ENCODE assay signal across 1 cellular context in genomic region chr1:32400876-32401631, GRCh38.
TF ChIP-seq lines count a peak whose summit lies in the region.

No MANE protein-coding gene starts in this region.

TF ChIP-seq in K562, 482 proteins besides CTCF, POLR2A, EP300 and RAD21 (continued from another document and continues in another):
- TF ChIP-seq, protein P1, sequence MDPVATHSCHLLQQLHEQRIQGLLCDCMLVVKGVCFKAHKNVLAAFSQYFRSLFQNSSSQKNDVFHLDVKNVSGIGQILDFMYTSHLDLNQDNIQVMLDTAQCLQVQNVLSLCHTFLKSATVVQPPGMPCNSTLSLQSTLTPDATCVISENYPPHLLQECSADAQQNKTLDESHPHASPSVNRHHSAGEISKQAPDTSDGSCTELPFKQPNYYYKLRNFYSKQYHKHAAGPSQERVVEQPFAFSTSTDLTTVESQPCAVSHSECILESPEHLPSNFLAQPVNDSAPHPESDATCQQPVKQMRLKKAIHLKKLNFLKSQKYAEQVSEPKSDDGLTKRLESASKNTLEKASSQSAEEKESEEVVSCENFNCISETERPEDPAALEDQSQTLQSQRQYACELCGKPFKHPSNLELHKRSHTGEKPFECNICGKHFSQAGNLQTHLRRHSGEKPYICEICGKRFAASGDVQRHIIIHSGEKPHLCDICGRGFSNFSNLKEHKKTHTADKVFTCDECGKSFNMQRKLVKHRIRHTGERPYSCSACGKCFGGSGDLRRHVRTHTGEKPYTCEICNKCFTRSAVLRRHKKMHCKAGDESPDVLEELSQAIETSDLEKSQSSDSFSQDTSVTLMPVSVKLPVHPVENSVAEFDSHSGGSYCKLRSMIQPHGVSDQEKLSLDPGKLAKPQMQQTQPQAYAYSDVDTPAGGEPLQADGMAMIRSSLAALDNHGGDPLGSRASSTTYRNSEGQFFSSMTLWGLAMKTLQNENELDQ (CRISPR knock-in tag; IDR thresholded peaks at IDR 0.05; ENCODE audit: borderline replicate concordance), result no peak
- TF ChIP-seq, protein P2, sequence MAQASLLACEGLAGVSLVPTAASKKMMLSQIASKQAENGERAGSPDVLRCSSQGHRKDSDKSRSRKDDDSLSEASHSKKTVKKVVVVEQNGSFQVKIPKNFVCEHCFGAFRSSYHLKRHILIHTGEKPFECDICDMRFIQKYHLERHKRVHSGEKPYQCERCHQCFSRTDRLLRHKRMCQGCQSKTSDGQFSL (CRISPR knock-in tag; IDR thresholded peaks at IDR 0.05), result no peak
- TF ChIP-seq, protein P2 (tag; IDR thresholded peaks at IDR 0.05), result no peak
- TF ChIP-seq ZNF707 (CRISPR knock-in tag; conservative IDR thresholded peaks at IDR 0.05), result no peak
- no peak for TF ChIP-seq ARID4B (CRISPR knock-in tag; IDR thresholded peaks at IDR 0.05)
- no peak for TF ChIP-seq ZBTB12 (CRISPR knock-in tag; IDR thresholded peaks at IDR 0.05)
- TF ChIP-seq ZNF79 (CRISPR knock-in tag; IDR thresholded peaks at IDR 0.05; ENCODE audit: low read depth), result no peak
- no peak for TF ChIP-seq SLC30A9 (CRISPR knock-in tag; IDR thresholded peaks at IDR 0.05)
- TF ChIP-seq ZNF696 (CRISPR knock-in tag; conservative IDR thresholded peaks at IDR 0.05), result no peak
- TF ChIP-seq, protein P3, sequence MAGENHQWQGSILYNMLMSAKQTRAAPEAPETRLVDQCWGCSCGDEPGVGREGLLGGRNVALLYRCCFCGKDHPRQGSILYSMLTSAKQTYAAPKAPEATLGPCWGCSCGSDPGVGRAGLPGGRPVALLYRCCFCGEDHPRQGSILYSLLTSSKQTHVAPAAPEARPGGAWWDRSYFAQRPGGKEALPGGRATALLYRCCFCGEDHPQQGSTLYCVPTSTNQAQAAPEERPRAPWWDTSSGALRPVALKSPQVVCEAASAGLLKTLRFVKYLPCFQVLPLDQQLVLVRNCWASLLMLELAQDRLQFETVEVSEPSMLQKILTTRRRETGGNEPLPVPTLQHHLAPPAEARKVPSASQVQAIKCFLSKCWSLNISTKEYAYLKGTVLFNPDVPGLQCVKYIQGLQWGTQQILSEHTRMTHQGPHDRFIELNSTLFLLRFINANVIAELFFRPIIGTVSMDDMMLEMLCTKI (IDR thresholded peaks at IDR 0.05; ENCODE audit: partially characterized antibody), result no peak
- TF ChIP-seq L3MBTL2 (IDR thresholded peaks at IDR 0.05), result no peak
- no peak for TF ChIP-seq NBN (IDR thresholded peaks at IDR 0.05; ENCODE audit: low read depth)
- TF ChIP-seq CC2D1A (IDR thresholded peaks at IDR 0.05), result peak; percentile 82
- no peak for TF ChIP-seq SMAD1 (IDR thresholded peaks at IDR 0.05; ENCODE audit: low read depth, low read length, partially characterized antibody)
- TF ChIP-seq TAL1 (IDR thresholded peaks at IDR 0.05), result no peak
- no peak for TF ChIP-seq FOXA3 (CRISPR knock-in tag; conservative IDR thresholded peaks at IDR 0.05 in 1 of 2, IDR thresholded peaks at IDR 0.05 in 1 of 2)
- TF ChIP-seq KDM5B (IDR thresholded peaks at IDR 0.05; ENCODE audit: insufficient replicate concordance, low read depth, low read length), result no peak
- no peak for TF ChIP-seq CSDE1 (IDR thresholded peaks at IDR 0.05)
- no peak for TF ChIP-seq RBFOX2 (IDR thresholded peaks at IDR 0.05; ENCODE audit: low read depth, low read length)
- TF ChIP-seq E2F1 (CRISPR knock-in tag; IDR thresholded peaks at IDR 0.05), result no peak
- peak; percentile 84 for TF ChIP-seq STAG1 (CRISPR knock-in tag; IDR thresholded peaks at IDR 0.05; ENCODE audit: borderline replicate concordance)
- peak; percentile 44; the same call in 1 of the 2 replicates for TF ChIP-seq OTX1 (CRISPR knock-in tag; IDR thresholded peaks at IDR 0.05)
- no peak for TF ChIP-seq ZNF133 (CRISPR knock-in tag; IDR thresholded peaks at IDR 0.05)
- TF ChIP-seq SFPQ (IDR thresholded peaks at IDR 0.05; ENCODE audit: low read depth, low read length), result no peak
- TF ChIP-seq, protein P4, sequence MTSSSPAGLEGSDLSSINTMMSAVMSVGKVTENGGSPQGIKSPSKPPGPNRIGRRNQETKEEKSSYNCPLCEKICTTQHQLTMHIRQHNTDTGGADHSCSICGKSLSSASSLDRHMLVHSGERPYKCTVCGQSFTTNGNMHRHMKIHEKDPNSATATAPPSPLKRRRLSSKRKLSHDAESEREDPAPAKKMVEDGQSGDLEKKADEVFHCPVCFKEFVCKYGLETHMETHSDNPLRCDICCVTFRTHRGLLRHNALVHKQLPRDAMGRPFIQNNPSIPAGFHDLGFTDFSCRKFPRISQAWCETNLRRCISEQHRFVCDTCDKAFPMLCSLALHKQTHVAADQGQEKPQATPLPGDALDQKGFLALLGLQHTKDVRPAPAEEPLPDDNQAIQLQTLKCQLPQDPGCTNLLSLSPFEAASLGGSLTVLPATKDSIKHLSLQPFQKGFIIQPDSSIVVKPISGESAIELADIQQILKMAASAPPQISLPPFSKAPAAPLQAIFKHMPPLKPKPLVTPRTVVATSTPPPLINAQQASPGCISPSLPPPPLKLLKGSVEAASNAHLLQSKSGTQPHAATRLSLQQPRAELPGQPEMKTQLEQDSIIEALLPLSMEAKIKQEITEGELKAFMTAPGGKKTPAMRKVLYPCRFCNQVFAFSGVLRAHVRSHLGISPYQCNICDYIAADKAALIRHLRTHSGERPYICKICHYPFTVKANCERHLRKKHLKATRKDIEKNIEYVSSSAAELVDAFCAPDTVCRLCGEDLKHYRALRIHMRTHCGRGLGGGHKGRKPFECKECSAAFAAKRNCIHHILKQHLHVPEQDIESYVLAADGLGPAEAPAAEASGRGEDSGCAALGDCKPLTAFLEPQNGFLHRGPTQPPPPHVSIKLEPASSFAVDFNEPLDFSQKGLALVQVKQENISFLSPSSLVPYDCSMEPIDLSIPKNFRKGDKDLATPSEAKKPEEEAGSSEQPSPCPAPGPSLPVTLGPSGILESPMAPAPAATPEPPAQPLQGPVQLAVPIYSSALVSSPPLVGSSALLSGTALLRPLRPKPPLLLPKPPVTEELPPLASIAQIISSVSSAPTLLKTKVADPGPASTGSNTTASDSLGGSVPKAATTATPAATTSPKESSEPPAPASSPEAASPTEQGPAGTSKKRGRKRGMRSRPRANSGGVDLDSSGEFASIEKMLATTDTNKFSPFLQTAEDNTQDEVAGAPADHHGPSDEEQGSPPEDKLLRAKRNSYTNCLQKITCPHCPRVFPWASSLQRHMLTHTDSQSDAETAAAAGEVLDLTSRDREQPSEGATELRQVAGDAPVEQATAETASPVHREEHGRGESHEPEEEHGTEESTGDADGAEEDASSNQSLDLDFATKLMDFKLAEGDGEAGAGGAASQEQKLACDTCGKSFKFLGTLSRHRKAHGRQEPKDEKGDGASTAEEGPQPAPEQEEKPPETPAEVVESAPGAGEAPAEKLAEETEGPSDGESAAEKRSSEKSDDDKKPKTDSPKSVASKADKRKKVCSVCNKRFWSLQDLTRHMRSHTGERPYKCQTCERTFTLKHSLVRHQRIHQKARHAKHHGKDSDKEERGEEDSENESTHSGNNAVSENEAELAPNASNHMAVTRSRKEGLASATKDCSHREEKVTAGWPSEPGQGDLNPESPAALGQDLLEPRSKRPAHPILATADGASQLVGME (CRISPR knock-in tag; IDR thresholded peaks at IDR 0.05), result 0 out of 2 replicates have a peak, but pooled peaks have one; percentile 24
- TF ChIP-seq, protein P5, sequence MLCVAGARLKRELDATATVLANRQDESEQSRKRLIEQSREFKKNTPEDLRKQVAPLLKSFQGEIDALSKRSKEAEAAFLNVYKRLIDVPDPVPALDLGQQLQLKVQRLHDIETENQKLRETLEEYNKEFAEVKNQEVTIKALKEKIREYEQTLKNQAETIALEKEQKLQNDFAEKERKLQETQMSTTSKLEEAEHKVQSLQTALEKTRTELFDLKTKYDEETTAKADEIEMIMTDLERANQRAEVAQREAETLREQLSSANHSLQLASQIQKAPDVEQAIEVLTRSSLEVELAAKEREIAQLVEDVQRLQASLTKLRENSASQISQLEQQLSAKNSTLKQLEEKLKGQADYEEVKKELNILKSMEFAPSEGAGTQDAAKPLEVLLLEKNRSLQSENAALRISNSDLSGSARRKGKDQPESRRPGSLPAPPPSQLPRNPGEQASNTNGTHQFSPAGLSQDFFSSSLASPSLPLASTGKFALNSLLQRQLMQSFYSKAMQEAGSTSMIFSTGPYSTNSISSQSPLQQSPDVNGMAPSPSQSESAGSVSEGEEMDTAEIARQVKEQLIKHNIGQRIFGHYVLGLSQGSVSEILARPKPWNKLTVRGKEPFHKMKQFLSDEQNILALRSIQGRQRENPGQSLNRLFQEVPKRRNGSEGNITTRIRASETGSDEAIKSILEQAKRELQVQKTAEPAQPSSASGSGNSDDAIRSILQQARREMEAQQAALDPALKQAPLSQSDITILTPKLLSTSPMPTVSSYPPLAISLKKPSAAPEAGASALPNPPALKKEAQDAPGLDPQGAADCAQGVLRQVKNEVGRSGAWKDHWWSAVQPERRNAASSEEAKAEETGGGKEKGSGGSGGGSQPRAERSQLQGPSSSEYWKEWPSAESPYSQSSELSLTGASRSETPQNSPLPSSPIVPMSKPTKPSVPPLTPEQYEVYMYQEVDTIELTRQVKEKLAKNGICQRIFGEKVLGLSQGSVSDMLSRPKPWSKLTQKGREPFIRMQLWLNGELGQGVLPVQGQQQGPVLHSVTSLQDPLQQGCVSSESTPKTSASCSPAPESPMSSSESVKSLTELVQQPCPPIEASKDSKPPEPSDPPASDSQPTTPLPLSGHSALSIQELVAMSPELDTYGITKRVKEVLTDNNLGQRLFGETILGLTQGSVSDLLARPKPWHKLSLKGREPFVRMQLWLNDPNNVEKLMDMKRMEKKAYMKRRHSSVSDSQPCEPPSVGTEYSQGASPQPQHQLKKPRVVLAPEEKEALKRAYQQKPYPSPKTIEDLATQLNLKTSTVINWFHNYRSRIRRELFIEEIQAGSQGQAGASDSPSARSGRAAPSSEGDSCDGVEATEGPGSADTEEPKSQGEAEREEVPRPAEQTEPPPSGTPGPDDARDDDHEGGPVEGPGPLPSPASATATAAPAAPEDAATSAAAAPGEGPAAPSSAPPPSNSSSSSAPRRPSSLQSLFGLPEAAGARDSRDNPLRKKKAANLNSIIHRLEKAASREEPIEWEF (CRISPR knock-in tag; IDR thresholded peaks at IDR 0.05), result no peak
- TF ChIP-seq KDM1A (IDR thresholded peaks at IDR 0.05), result no peak
